In genomic region chr5:80988419-80988925, GRCh38 we compare ENCODE assay signal across 24 cellular contexts. TPM values are rescaled to one million over a fixed set of nuclear protein-coding genes. Genes with fewer than 3 reads are reported as not detected.
"Had no signal": no experiment of that assay in that cellular context is flagged by ENCODE, and none has a peak within 500 bp of the region (broad histone marks: within the 10 kb centered on the region; RNA-seq: fewer than 3 reads in every experiment).

No MANE protein-coding gene starts in this region.

- DNase-seq: activated CD4-positive, alpha-beta T cell treated with anti-CD3 and anti-CD28 coated beads for 36 hours; activated CD4-positive, alpha-beta T cell treated with anti-CD3 and anti-CD28 coated beads, Interleukin-2, amount 50 U/mL, for 48 hours; activated CD8-positive, alpha-beta memory T cell treated with anti-CD3 and anti-CD28 coated beads, Interleukin-2, amount 10 ng/mL, durations not matched to agents 7 days and 5 days; cerebellar nuclear complex; cortex of kidney; effector CD4-positive, alpha-beta T cell; esophagus squamous epithelium; foreskin keratinocyte; head of caudate nucleus; kidney; retina; stimulated activated CD4-positive, alpha-beta T cell treated with anti-CD3 and anti-CD28 coated beads, Interleukin-12 subunit alpha, Interleukin-12 subunit beta, amount 100 ng/mL, for 4 hours; stimulated activated CD4-positive, alpha-beta T cell treated with anti-CD3 and anti-CD28 coated beads, Interleukin-1b, Interleukin-23, amount 100 ng/mL, for 48 hours; stimulated activated CD8-positive, alpha-beta memory T cell treated with anti-CD3 and anti-CD28 coated beads, Interleukin-4, amount 100 ng/mL, for 48 hours had no signal

- H3K9me3 Mint-ChIP-seq: activated naive CD4-positive, alpha-beta T cell treated with anti-CD3 and anti-CD28 coated beads for 36 hours; neural crest cell; T-helper 2 cell treated with Interferon-gamma antibody and Interleukin-4, amounts not matched to agents 5 μg/mL and 100 μg/mL, for 36 hours; type B pancreatic cell; WTC11 had no signal

- H3K4me1 Mint-ChIP-seq: neural crest cell had no signal

- H3K27me3 Mint-ChIP-seq: activated CD4-positive, alpha-beta T cell treated with anti-CD3 and anti-CD28 coated beads for 36 hours; activated CD8-positive, alpha-beta memory T cell treated with anti-CD3 and anti-CD28 coated beads, Interleukin-2, amount 10 ng/mL, durations not matched to agents 7 days and 5 days had no signal

- FAIRE-seq: kidney, TTC549 had no signal

- H3K27ac ChIP-seq: ascending aorta, esophagus squamous epithelium, foreskin keratinocyte had no signal

- H3K4me1 ChIP-seq: ascending aorta, foreskin keratinocyte had no signal

- H3K27me3 ChIP-seq: ascending aorta, esophagus squamous epithelium had no signal

- H3K4me3 ChIP-seq: ascending aorta, esophagus squamous epithelium, lung had no signal

- ATAC-seq: activated CD8-positive, alpha-beta memory T cell treated with anti-CD3 and anti-CD28 coated beads, Interleukin-2, amount 10 ng/mL, durations not matched to agents 7 days and 5 days; foreskin keratinocyte; left lobe of liver; WTC11 had no signal

- H3K4me3 Mint-ChIP-seq: activated CD4-positive, alpha-beta T cell treated with anti-CD3 and anti-CD28 coated beads for 36 hours; activated CD8-positive, alpha-beta memory T cell treated with anti-CD3 and anti-CD28 coated beads, Interleukin-2, amount 10 ng/mL, durations not matched to agents 7 days and 5 days; neural crest cell; T-helper 2 cell treated with Interferon-gamma antibody and Interleukin-4, amounts not matched to agents 5 μg/mL and 100 μg/mL, for 36 hours; type B pancreatic cell; WTC11 had no signal

- H3K36me3 ChIP-seq: ascending aorta, esophagus squamous epithelium had no signal

- H3K27ac Mint-ChIP-seq: activated CD8-positive, alpha-beta memory T cell treated with anti-CD3 and anti-CD28 coated beads, Interleukin-2, amount 10 ng/mL, durations not matched to agents 7 days and 5 days; T-helper 2 cell treated with Interferon-gamma antibody and Interleukin-4, amounts not matched to agents 5 μg/mL and 100 μg/mL, for 36 hours; type B pancreatic cell; WTC11 had no signal

- H3K9me3 ChIP-seq: ascending aorta, esophagus squamous epithelium had no signal

- H3K36me3 Mint-ChIP-seq: activated CD8-positive, alpha-beta memory T cell treated with anti-CD3 and anti-CD28 coated beads, Interleukin-2, amount 10 ng/mL, durations not matched to agents 7 days and 5 days; type B pancreatic cell; WTC11 had no signal

RNA-seq across cellular contexts. Expression of gene RASGRF2, which starts 28.3 kb away (rescaled TPM):
- total RNA-seq: myocyte had no signal
- polyA plus RNA-seq: foreskin keratinocyte had no signal
